Comparison of ENCODE assay signal across 17 cellular contexts in genomic region chr4:121599049-121599448, GRCh38.
DNase-seq lines count a peak whose midpoint lies in the region; ATAC-seq, FAIRE-seq and TF ChIP-seq lines count a peak whose summit lies in the region.
"Had no signal": no experiment of that assay in that cellular context is flagged by ENCODE, and none has a peak within 500 bp of the region (broad histone marks: within the 10 kb centered on the region; RNA-seq: fewer than 3 reads in every experiment).

No MANE protein-coding gene starts in this region.

- TF ChIP-seq CTCF in HepG2 (CRISPR knock-in tag; IDR thresholded peaks at IDR 0.05) (no peak), right lobe of liver (IDR thresholded peaks at IDR 0.05) (no peak), choroid plexus epithelial cell (conservative IDR thresholded peaks at IDR 0.05; ENCODE audit: low read depth, low read length) (no peak)

- H3K23ac ChIP-seq in neuronal stem cell (ENCODE audit: low read depth, low read length, poor library complexity), result no peak overlapping the region

- H2BK120ac ChIP-seq in neuronal stem cell (ENCODE audit: low read depth, low read length), result no peak overlapping the region

- no peak overlapping the region for H2BK15ac ChIP-seq in neuronal stem cell (ENCODE audit: low read length)

- no peak overlapping the region for H4K91ac ChIP-seq in neuronal stem cell (ENCODE audit: low read depth, low read length, poor library complexity)

- H3K27ac ChIP-seq in HepG2 (ENCODE audit: extremely low read length, insufficient read depth, low read length) (no peak overlapping the region), right lobe of liver (no peak overlapping the region), neuronal stem cell (replicated peaks; ENCODE audit: low read length) (no peak overlapping the region)

- 0% methylated on average over 3 of the region's 3 CpGs for WGBS in HepG2 (ENCODE audit: low lambda C conversion rate)
- WGBS in right lobe of liver (ENCODE audit: insufficient coverage, low coverage, low lambda C conversion rate, missing lambda C conversion rate), result 7% methylated on average over 3 of the region's 3 CpGs
- WGBS in neuronal stem cell (ENCODE audit: extremely low coverage in 2 of 2, insufficient read length in 2 of 2, insufficient replicate concordance in 1 of 2), 2 donors, result no CpG with 5 or more reads among the region's 3 CpGs

- CTCF ChIA-PET in HepG2 (lab: Yijun Ruan, JAX; ENCODE audit: low intra/inter-chr PET ratio, low total read pairs), result no interaction called here

- no peaks in the 10 kb centered on the region for H4K20me1 ChIP-seq in HepG2 (ENCODE audit: insufficient read depth, low read length)

- TF ChIP-seq EP300 in HepG2 (IDR thresholded peaks at IDR 0.05; ENCODE audit: low read depth in 2 of 2, low read length in 2 of 2) (no peak), HepG2 (CRISPR knock-in tag; IDR thresholded peaks at IDR 0.05; ENCODE audit: borderline replicate concordance) (no peak)

- ATAC-seq in HepG2 (no peak), right lobe of liver (no peak), HG03139 (IDR thresholded peaks at IDR 0.05; ENCODE audit: unreplicated experiment) (no peak), HG02759 (IDR thresholded peaks at IDR 0.05; ENCODE audit: unreplicated experiment) (no peak)
- ATAC-seq: GM23338, HCT116 had no signal

- no peak overlapping the region for H3K4ac ChIP-seq in neuronal stem cell (ENCODE audit: low read length)

- no peaks in the 10 kb centered on the region for H3K9me3 ChIP-seq in HepG2 (ENCODE audit: low read length)
- no peaks in the 10 kb centered on the region for H3K9me3 ChIP-seq in right lobe of liver
- H3K9me3 ChIP-seq in neuronal stem cell (replicated peaks in 1 of 2; ENCODE audit: control insufficient read depth in 2 of 2, insufficient read depth in 1 of 2, low read depth in 1 of 2, low read length in 2 of 2), result no peaks in the 10 kb centered on the region
- H3K9me3 ChIP-seq: Caco-2, MG63 had no signal

- H3K9ac ChIP-seq in HepG2 (ENCODE audit: insufficient read depth, low read depth, low read length), result no peak overlapping the region
- no peak overlapping the region for H3K9ac ChIP-seq in neuronal stem cell (ENCODE audit: low read depth, low read length, poor library complexity)

- H4K8ac ChIP-seq in neuronal stem cell (ENCODE audit: low read depth, low read length), result no peak overlapping the region

- H3K27me3 ChIP-seq in HepG2 (ENCODE audit: control insufficient read depth in 1 of 2, insufficient read depth in 2 of 2, low read length in 2 of 2) (no peaks in the 10 kb centered on the region), right lobe of liver (no peaks in the 10 kb centered on the region), neuronal stem cell (ENCODE audit: control insufficient read depth in 3 of 3, insufficient read depth in 3 of 3, low read depth in 1 of 3, low read length in 3 of 3) (no peaks in the 10 kb centered on the region)
- H3K27me3 ChIP-seq: MG63 had no signal

- no peak for TF ChIP-seq POLR2A in HepG2 (IDR thresholded peaks at IDR 0.05; ENCODE audit: insufficient read depth in 1 of 2, low read depth in 2 of 2, low read length in 2 of 2)
- no peak for TF ChIP-seq POLR2A in right lobe of liver (IDR thresholded peaks at IDR 0.05)

- H2BK5ac ChIP-seq in neuronal stem cell (ENCODE audit: low read length), result no peak overlapping the region

- H3K18ac ChIP-seq in neuronal stem cell (ENCODE audit: low read length), result no peak overlapping the region

- POLR2A ChIA-PET in HepG2 (lab: Yijun Ruan, JAX), result no interaction called here

- TF ChIP-seq RAD21 in HepG2 (CRISPR knock-in tag; IDR thresholded peaks at IDR 0.05), result no peak

- H3K4me3 ChIP-seq in HepG2 (replicated peaks in 1 of 3; ENCODE audit: insufficient read depth in 1 of 3, low read depth in 2 of 3, low read length in 3 of 3), result no peak overlapping the region
- no peak overlapping the region for H3K4me3 ChIP-seq in right lobe of liver
- H3K4me3 ChIP-seq in choroid plexus epithelial cell (ENCODE audit: low read depth, low read length), result no peak overlapping the region
- H3K4me3 ChIP-seq in neuronal stem cell (ENCODE audit: low read length in 2 of 2), result no peak overlapping the region
- H3K4me3 ChIP-seq: GM23338, MG63 had no signal

- H2AFZ ChIP-seq in HepG2 (ENCODE audit: low read length) (no peak overlapping the region), neuronal stem cell (ENCODE audit: low read length) (peak overlapping the region; percentile 72)
- H2AFZ ChIP-seq: GM23338 had no signal

- H3K4me1 ChIP-seq in HepG2 (ENCODE audit: insufficient read depth, low read length) (no peaks in the 10 kb centered on the region), right lobe of liver (no peaks in the 10 kb centered on the region), neuronal stem cell (ENCODE audit: control insufficient read depth in 2 of 2, insufficient read depth in 1 of 2, low read depth in 1 of 2, low read length in 2 of 2) (peaks cover 2 to 3% of the 10 kb centered on the region in 2 donors)
- H3K4me1 ChIP-seq: Caco-2 had no signal

- intact Hi-C loops in HepG2 (cut with micrococcal nuclease; ENCODE audit: unreplicated experiment) (no loop called here), right lobe of liver (cut with DNase I) (no loop called here)

- H3K4me2 ChIP-seq in HepG2 (ENCODE audit: low read depth, low read length) (no peak overlapping the region), neuronal stem cell (ENCODE audit: insufficient read depth, low read length, poor library complexity, severe bottlenecking) (no peak overlapping the region)
- H3K4me2 ChIP-seq: GM23338 had no signal

- BruUV-seq in HepG2 (replicated peaks; lab: Mats Ljungman, UMichigan), result no TSS peak

- H2BK12ac ChIP-seq in neuronal stem cell (ENCODE audit: low read length), result no peak overlapping the region

- H3K79me2 ChIP-seq in HepG2 (ENCODE audit: insufficient read depth, low read length), result no peaks in the 10 kb centered on the region

- in situ Hi-C loops in HepG2 (cut with HindIII; ENCODE audit: extremely low pct_ligation_motif_present, low pct_unique_long_range_greater_than_20kb), result no loop called here

- FAIRE-seq in HepG2 (lab: Jason Lieb, UNC), result no peak

- no peaks in the 10 kb centered on the region for H3K36me3 ChIP-seq in HepG2 (replicated peaks in 1 of 2; ENCODE audit: control insufficient read depth in 1 of 2, insufficient read depth in 2 of 2, low read length in 2 of 2)
- H3K36me3 ChIP-seq in right lobe of liver, result no peaks in the 10 kb centered on the region
- no peaks in the 10 kb centered on the region for H3K36me3 ChIP-seq in neuronal stem cell (replicated peaks in 1 of 2; ENCODE audit: control insufficient read depth in 2 of 2, insufficient read depth in 2 of 2, low read length in 2 of 2)
- H3K36me3 ChIP-seq: MG63 had no signal

- DNase-seq in HepG2 (ENCODE audit: low spot score), result no peak
- no peak for DNase-seq in right lobe of liver
- DNase-seq in choroid plexus epithelial cell (ENCODE audit: low read depth), result peak; percentile 2
- DNase-seq in neuronal stem cell (ENCODE audit: low spot score), result no peak
- no peak for DNase-seq in HuH-7 (ENCODE audit: low spot score)
- DNase-seq: ACHN, Caco-2, EL, MG63, NCI-H1092, NCI-H2081 treated with DMSO at 0.1 percent for 48 hours, NCI-H510A treated with DMSO at 0.1 percent for 48 hours, NCI-H82 had no signal

- H3K79me1 ChIP-seq in neuronal stem cell (ENCODE audit: low read depth, low read length), result no peaks in the 10 kb centered on the region

- no peak overlapping the region for H3K14ac ChIP-seq in neuronal stem cell (ENCODE audit: low read length)

- no peak overlapping the region for H2AK5ac ChIP-seq in neuronal stem cell (ENCODE audit: low read depth, low read length)

TF ChIP-seq in HepG2, 621 proteins besides CTCF, POLR2A, EP300 and RAD21:
- peak; percentile 69 for TF ChIP-seq NFE2L2 (IDR thresholded peaks at IDR 0.05; ENCODE audit: low read length)
- TF ChIP-seq ZSCAN25 (CRISPR knock-in tag; IDR thresholded peaks at IDR 0.05), result no peak
- no peak for TF ChIP-seq SATB2 (CRISPR knock-in tag; IDR thresholded peaks at IDR 0.05)
